ENCODE assay signal across 16 cellular contexts in the genomic region with DNA sequence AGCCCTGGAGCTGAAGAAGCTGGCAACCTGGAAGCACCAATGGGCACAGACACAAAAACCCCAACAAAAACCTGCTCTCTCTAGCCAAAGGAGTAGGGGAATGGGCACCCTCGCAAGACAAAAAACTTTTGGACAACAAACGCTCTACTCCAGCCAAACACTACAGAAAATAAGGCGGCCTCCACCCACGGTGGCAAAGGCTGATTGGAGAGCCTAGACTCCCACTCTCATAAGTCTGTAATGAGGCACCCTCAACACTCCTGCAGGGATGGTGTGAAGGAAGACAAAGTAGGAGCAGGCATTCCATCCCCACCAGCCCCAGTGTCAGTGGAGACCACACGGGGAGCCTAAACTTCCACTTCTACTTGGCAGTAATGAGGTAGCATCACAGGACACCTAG. TPM values are rescaled to one million over a fixed set of nuclear protein-coding genes. Genes with fewer than 3 reads are reported as not detected.
DNase-seq lines count a peak whose midpoint lies in the region; ATAC-seq, FAIRE-seq and TF ChIP-seq lines count a peak whose summit lies in the region.
"Had no signal": no experiment of that assay in that cellular context is flagged by ENCODE, and none has a peak within 500 bp of the region (broad histone marks: within the 10 kb centered on the region; RNA-seq: fewer than 3 reads in every experiment).

No MANE protein-coding gene starts in this region.

- ATAC-seq in A549 (no peak), T-helper 17 cell (no peak), GM23338 (no peak)
- ATAC-seq: GM12878 had no signal

- H3K27me3 Mint-ChIP-seq in T-helper 17 cell (no peaks in the 10 kb centered on the region), nephron (ENCODE audit: low read depth) (peaks cover 4% of the 10 kb centered on the region), GM23338 (ENCODE audit: insufficient read depth, low read depth, poor library complexity) (peaks cover 4% of the 10 kb centered on the region)
- no peaks in the 10 kb centered on the region for H3K27me3 Mint-ChIP-seq in CD8-positive, alpha-beta memory T cell
- H3K27me3 Mint-ChIP-seq: CD4-positive, alpha-beta T cell; IgD-negative memory B cell had no signal

- H3K9me2 ChIP-seq in GM23338 (ENCODE audit: insufficient read depth) = no peaks in the 10 kb centered on the region; the same call in 1 of the 2 replicates

- peaks cover 96% of the 10 kb centered on the region for H3K79me2 ChIP-seq in GM23338 (replicated peaks; ENCODE audit: insufficient read depth)

- H3K4me1 ChIP-seq in A549 (peaks cover 31% of the 10 kb centered on the region), HEK293 (ENCODE audit: control insufficient read depth, insufficient read depth, low read length) (peaks cover 12% of the 10 kb centered on the region; the same call in 1 of the 2 replicates), GM23338 (ENCODE audit: insufficient read depth) (peaks cover 18% of the 10 kb centered on the region)
- no peaks in the 10 kb centered on the region for H3K4me1 ChIP-seq in CD8-positive, alpha-beta memory T cell (ENCODE audit: insufficient read depth, low read length)

- H3K4me2 ChIP-seq in A549 (peak overlapping the region; percentile 50), GM23338 (no peak overlapping the region)

- H3K4me1 Mint-ChIP-seq in T-helper 17 cell (peaks cover 34% of the 10 kb centered on the region), nephron (peaks cover 34% of the 10 kb centered on the region), GM23338 (peaks cover 15% of the 10 kb centered on the region)
- H3K4me1 Mint-ChIP-seq in CD8-positive, alpha-beta memory T cell = peaks cover 31 to 75% (median 56%) of the 10 kb centered on the region in 3 donors

- POLR2A ChIA-PET in A549 (lab: Yijun Ruan, JAX) = no interaction called here
- POLR2A ChIA-PET in HEK293 (lab: Yijun Ruan, JAX) = no interaction called here
- POLR2A ChIA-PET in CD8-positive, alpha-beta memory T cell (lab: Charles Lee) = no interaction called here

- no peak overlapping the region for H3K4me3 ChIP-seq in A549
- H3K4me3 ChIP-seq in HEK293 (ENCODE audit: low read depth, low read length) = no peak overlapping the region
- H3K4me3 ChIP-seq in GM23338 = no peak overlapping the region
- no peak overlapping the region for H3K4me3 ChIP-seq in CD8-positive, alpha-beta memory T cell (ENCODE audit: low read length)
- H3K4me3 ChIP-seq: GM12878, SJSA1 had no signal

- H3K36me3 Mint-ChIP-seq in T-helper 17 cell (ENCODE audit: low read depth) (peaks cover 8% of the 10 kb centered on the region), nephron (ENCODE audit: low read depth) (peaks cover 42% of the 10 kb centered on the region), GM23338 (ENCODE audit: low read depth) (peaks cover 9% of the 10 kb centered on the region; the same call in 2 of the 3 replicates)
- peaks cover 0 to 33% (median 7%) of the 10 kb centered on the region in 3 donors for H3K36me3 Mint-ChIP-seq in CD8-positive, alpha-beta memory T cell

- H4K20me1 ChIP-seq in GM23338 (replicated peaks; ENCODE audit: insufficient read depth) = peaks cover 33% of the 10 kb centered on the region

- H3K9me3 Mint-ChIP-seq in nephron (peaks cover 6% of the 10 kb centered on the region), GM23338 (no peaks in the 10 kb centered on the region)
- no peaks in the 10 kb centered on the region for H3K9me3 Mint-ChIP-seq in CD8-positive, alpha-beta memory T cell
- H3K9me3 Mint-ChIP-seq: CD4-positive, alpha-beta T cell; IgD-negative memory B cell had no signal

- FAIRE-seq in A549 (lab: Jason Lieb, UNC) = no peak
- FAIRE-seq: GM12878 had no signal

- TF ChIP-seq CTCF in A549 (IDR thresholded peaks at IDR 0.05) (no peak), HEK293 (tag by site-specific recombination; IDR thresholded peaks at IDR 0.05) (no peak), nephron (IDR thresholded peaks at IDR 0.05; ENCODE audit: unreplicated experiment in 3 of 3) (no peak), GM23338 (conservative IDR thresholded peaks at IDR 0.05; ENCODE audit: low read depth in 2 of 2) (no peak)

- peaks cover 0 to 13% of the 10 kb centered on the region in 2 experiments; a peak in 2 of 3 replicates for H3K36me3 ChIP-seq in HEK293 (ENCODE audit: control insufficient read depth in 2 of 2, insufficient read depth in 1 of 2, low read length in 2 of 2)
- H3K36me3 ChIP-seq in GM23338 (ENCODE audit: insufficient read depth) = peaks cover under 1% of the 10 kb centered on the region; the same call in 1 of the 2 replicates
- no peaks in the 10 kb centered on the region for H3K36me3 ChIP-seq in CD8-positive, alpha-beta memory T cell (ENCODE audit: insufficient read depth, low read length)

- WGBS in A549 (ENCODE audit: missing lambda C conversion rate) = 91% methylated on average over 5 of the region's 5 CpGs

- peak overlapping the region; percentile 39 for H3K27ac Mint-ChIP-seq in T-helper 17 cell
- peak overlapping the region; percentile 67 to 90 (median 88) for H3K27ac Mint-ChIP-seq in nephron
- no peak overlapping the region for H3K27ac Mint-ChIP-seq in GM23338
- H3K27ac Mint-ChIP-seq in CD8-positive, alpha-beta memory T cell = no peak overlapping the region
- H3K27ac Mint-ChIP-seq: CD4-positive, alpha-beta T cell; IgD-negative memory B cell had no signal

- TF ChIP-seq EP300 in A549 (IDR thresholded peaks at IDR 0.05) = no peak

- no peak for DNase-seq in A549 (ENCODE audit: low read depth in 1 of 2, low spot score in 1 of 2)
- DNase-seq in T-helper 17 cell = no peak
- DNase-seq in GM23338 (ENCODE audit: low spot score) = no peak
- DNase-seq in CD8-positive, alpha-beta memory T cell = no peak
- DNase-seq in activated CD4-positive, alpha-beta T cell treated with anti-CD3 and anti-CD28 coated beads for 1 hour = no peak
- no peak for DNase-seq in NCI-H2196 (lab: John Stamatoyannopoulos, UW; ENCODE audit: unreplicated experiment)
- DNase-seq: CD4-positive, alpha-beta T cell; GOT3; NCI-H1436; NCI-H2029; NCI-H748 treated with DMSO at 0.1 percent for 48 hours had no signal

- no peaks in the 10 kb centered on the region for H3K27me3 ChIP-seq in GM23338 (ENCODE audit: insufficient read depth)
- no peaks in the 10 kb centered on the region for H3K27me3 ChIP-seq in CD8-positive, alpha-beta memory T cell (ENCODE audit: insufficient read depth, low read length, poor library complexity, severe bottlenecking)
- H3K27me3 ChIP-seq: SJSA1 had no signal

- H3K27ac ChIP-seq in A549 (peak overlapping the region; percentile 15 to 61; a peak in 4 of 6 replicates), HEK293 (ENCODE audit: extremely low read depth, low read depth, low read length) (no peak overlapping the region), GM23338 (ENCODE audit: low read depth) (no peak overlapping the region)
- no peak overlapping the region for H3K27ac ChIP-seq in CD8-positive, alpha-beta memory T cell (ENCODE audit: low read depth, low read length)
- H3K27ac ChIP-seq: SJSA1 had no signal

- peaks cover 3% of the 10 kb centered on the region; the same call in 2 of the 3 replicates for H3K9me3 ChIP-seq in A549
- H3K9me3 ChIP-seq in HEK293 (ENCODE audit: control insufficient read depth, insufficient read depth, low read depth, low read length) = no peaks in the 10 kb centered on the region
- no peaks in the 10 kb centered on the region for H3K9me3 ChIP-seq in T-helper 17 cell (ENCODE audit: control insufficient read depth, low read length, poor library complexity, severe bottlenecking)
- no peaks in the 10 kb centered on the region for H3K9me3 ChIP-seq in CD8-positive, alpha-beta memory T cell (ENCODE audit: low read length)
- H3K9me3 ChIP-seq: SJSA1 had no signal

- no peak for TF ChIP-seq RAD21 in A549 (conservative IDR thresholded peaks at IDR 0.05 in 1 of 2, IDR thresholded peaks at IDR 0.05 in 1 of 2)

- H3F3A ChIP-seq in GM23338 (replicated peaks; ENCODE audit: low read depth) = no peaks in the 10 kb centered on the region

- H2AFZ ChIP-seq in GM23338 = no peak overlapping the region

- CTCF ChIA-PET in A549 (lab: Yijun Ruan, JAX) (interaction anchor here (1.0 to 1.4 kb wide), 2 partner anchors 9 to 33 kb away, joined by 3 to 5 read pairs; partner anchors contain the start of genes RPRD1B and TTI1), HEK293 (lab: Yijun Ruan, JAX) (no interaction called here)
- CTCF ChIA-PET in CD8-positive, alpha-beta memory T cell (lab: Charles Lee) = no interaction called here

- TF ChIP-seq POLR2A in A549 (IDR thresholded peaks at IDR 0.05; ENCODE audit: low read length) = no peak

- no peak overlapping the region for H3K4me3 Mint-ChIP-seq in T-helper 17 cell
- H3K4me3 Mint-ChIP-seq in nephron = peak overlapping the region in 1 of 3 experiments; percentile 24
- H3K4me3 Mint-ChIP-seq in GM23338 = no peak overlapping the region
- H3K4me3 Mint-ChIP-seq in CD8-positive, alpha-beta memory T cell = no peak overlapping the region
- H3K4me3 Mint-ChIP-seq: CD4-positive, alpha-beta T cell; IgD-negative memory B cell had no signal

TF ChIP-seq in A549, 52 proteins besides CTCF, POLR2A, EP300 and RAD21 (continues in another document):
- TF ChIP-seq KDM5A (IDR thresholded peaks at IDR 0.05) = no peak
- no peak for TF ChIP-seq NR3C1 (IDR thresholded peaks at IDR 0.05)

TF ChIP-seq in HEK293, 187 proteins besides CTCF, POLR2A, EP300 and RAD21 (continues in another document):
- TF ChIP-seq OVOL3 (tag by site-specific recombination; IDR thresholded peaks at IDR 0.05) = no peak

TF ChIP-seq in GM23338, 12 proteins besides CTCF, POLR2A, EP300 and RAD21 (continues in another document):
- no peak for TF ChIP-seq ZNF331 (CRISPR knock-in tag; IDR thresholded peaks at IDR 0.05; ENCODE audit: low read depth)
- TF ChIP-seq EZH2 (IDR thresholded peaks at IDR 0.05; ENCODE audit: low read depth, unreplicated experiment) = no peak

RNA-seq across cellular contexts. Expression of gene TTI1, which starts 8.8 kb away (rescaled TPM):
- polyA plus RNA-seq in A549 (2011; rRNA removed) = 27.9 and 30.6 TPM in 2 replicates
- polyA plus RNA-seq in A549 (2012; cell fraction: cytosol; rRNA removed) = 19.5 and 23.1 TPM in 2 replicates
- polyA plus RNA-seq in A549 (2012; cell fraction: nucleus; rRNA removed) = 21.4 and 25.4 TPM in 2 replicates
- 19.6 to 20.6 TPM (median 20.0 TPM) in 3 replicates for polyA plus RNA-seq in A549 (2017; fragmentation: RNase III; extraction: RNeasy Plus Mini Kit Qiagen cat#74134 plus additional on column Dnase treatment)
- polyA minus RNA-seq in A549 (2011; rRNA and poly(A)+ RNA removed) = 39.8 and 40.6 TPM in 2 replicates
- total RNA-seq in T-helper 17 cell = 10 to 100 TPM; 15.5 to 16.0 TPM
- total RNA-seq in GM23338 (2014; rRNA removed; shearing (Covaris generic)) = 48.7 and 56.4 TPM in 2 replicates
- polyA plus RNA-seq in GM23338 (2016; fragmentation: Nextera tagmentation; extraction: Ambion mirVana) = 17.3 and 17.8 TPM in 2 replicates
- 10 to 100 TPM; 40.5 to 41.6 TPM for total RNA-seq in CD8-positive, alpha-beta memory T cell
- polyA plus RNA-seq in CD8-positive, alpha-beta memory T cell = 16.7 TPM

RNA-seq across cellular contexts. Expression of gene RPRD1B, which starts 9.1 kb away (rescaled TPM):
- polyA plus RNA-seq in A549 (2011; rRNA removed) = 26.7 and 28.4 TPM in 2 replicates
- polyA plus RNA-seq in A549 (2012; cell fraction: cytosol; rRNA removed) = 9.2 and 11.5 TPM in 2 replicates
- polyA plus RNA-seq in A549 (2012; cell fraction: nucleus; rRNA removed) = 14.9 and 28.4 TPM in 2 replicates
- polyA plus RNA-seq in A549 (2017; fragmentation: RNase III; extraction: RNeasy Plus Mini Kit Qiagen cat#74134 plus additional on column Dnase treatment) = 16.1 to 17.1 TPM (median 16.4 TPM) in 3 replicates
- 19.8 and 22.9 TPM in 2 replicates for polyA minus RNA-seq in A549 (2011; rRNA and poly(A)+ RNA removed)
- 10 to 100 TPM; 47.7 to 51.2 TPM for total RNA-seq in T-helper 17 cell
- total RNA-seq in GM23338 (2014; rRNA removed; shearing (Covaris generic)) = 14.8 and 24.3 TPM in 2 replicates
- 6.3 and 7.3 TPM in 2 replicates for polyA plus RNA-seq in GM23338 (2016; fragmentation: Nextera tagmentation; extraction: Ambion mirVana)
- total RNA-seq in CD8-positive, alpha-beta memory T cell = 10 to 100 TPM; 39.1 TPM
- 5.2 TPM for polyA plus RNA-seq in CD8-positive, alpha-beta memory T cell

Comparison
In these comparisons a context has a peak if more than half of its experiments do, and no peak if none do; other contexts are left out.
1. H3K27ac ChIP-seq: peak in A549 (2 of 2); none in HEK293 (single experiment), GM23338 (single experiment) and CD8-positive, alpha-beta memory T cell (single experiment).
2. H3K27ac Mint-ChIP-seq: peak in T-helper 17 cell (single experiment) and nephron (3 of 3); none in GM23338 (single experiment) and CD8-positive, alpha-beta memory T cell (0 of 8).